ENCODE assay signal across 8 cellular contexts in the genomic region with DNA sequence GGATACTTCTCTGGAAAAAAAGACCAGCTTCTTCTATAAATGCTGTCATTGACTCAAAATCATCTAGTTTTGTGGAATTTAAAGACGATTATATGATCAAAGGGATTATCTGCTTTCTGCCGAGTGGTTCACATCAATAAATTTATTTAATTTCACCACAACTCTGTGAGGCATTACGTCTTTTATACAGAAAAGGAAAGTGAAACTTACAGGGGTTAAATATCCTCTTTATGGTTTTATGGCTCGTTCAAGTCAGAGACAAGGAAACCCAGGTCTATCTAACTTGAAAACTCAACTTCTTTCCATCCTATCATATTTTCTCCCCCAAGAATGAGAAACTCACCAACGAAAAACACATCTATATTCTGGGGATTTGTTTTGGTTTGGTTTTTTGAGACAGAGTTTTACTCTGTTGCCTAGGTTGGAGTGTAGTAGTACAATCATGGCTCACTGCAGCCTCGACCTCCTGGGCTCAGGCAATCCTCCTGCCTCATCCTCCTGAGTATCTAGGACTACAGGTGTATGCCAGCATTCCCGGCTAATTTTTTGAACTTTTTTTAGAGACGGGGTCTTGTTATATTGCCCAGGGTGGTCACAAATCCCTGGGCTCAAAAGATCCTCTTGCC.
DNase-seq lines count a peak whose midpoint lies in the region; ATAC-seq and TF ChIP-seq lines count a peak whose summit lies in the region.

No MANE protein-coding gene starts in this region.

- peaks cover 3% of the 10 kb centered on the region for H3K27me3 Mint-ChIP-seq in activated CD4-positive, alpha-beta T cell treated with anti-CD3 and anti-CD28 coated beads, Interleukin-2, amount 10 ng/mL, durations not matched to agents 7 days and 5 days
- peaks cover 15% of the 10 kb centered on the region for H3K27me3 Mint-ChIP-seq in osteocyte (ENCODE audit: unreplicated experiment)

- no peaks in the 10 kb centered on the region for H4K20me1 ChIP-seq in PC-3 (ENCODE audit: low read length)
- H4K20me1 ChIP-seq in hepatocyte (ENCODE audit: insufficient read depth, poor library complexity, severe bottlenecking), result no peaks in the 10 kb centered on the region

- no peak for DNase-seq in activated CD4-positive, alpha-beta T cell treated with anti-CD3 and anti-CD28 coated beads, Interleukin-2, amount 10 ng/mL, durations not matched to agents 7 days and 5 days
- no peak for DNase-seq in activated CD4-positive, alpha-beta T cell treated with anti-CD3 and anti-CD28 coated beads for 4 hours
- DNase-seq in PC-3, result no peak
- DNase-seq in hepatocyte (ENCODE audit: low spot score), result no peak
- DNase-seq in hippocampal formation (lab: John Stamatoyannopoulos, UW), result no peak
- no peak for DNase-seq in activated effector memory CD4-positive, alpha-beta T cell treated with anti-CD3 and anti-CD28 coated beads, Interleukin-2, amount 50 U/mL, for 16 hours
- DNase-seq in osteocyte (ENCODE audit: extremely low spot score, unreplicated experiment), result no peak

- intact Hi-C loops in PC-3 (cut with micrococcal nuclease), result no loop called here

- no peaks in the 10 kb centered on the region for H3F3A ChIP-seq in PC-3 (ENCODE audit: low read length, unreplicated experiment)

- CTCF ChIA-PET in activated CD4-positive, alpha-beta T cell treated with anti-CD3 and anti-CD28 coated beads, Interleukin-2, amount 10 ng/mL, durations not matched to agents 7 days and 5 days (lab: Charles Lee), result no interaction called here
- CTCF ChIA-PET in PC-3 (lab: Charles Lee), result no interaction called here

- H3K27me3 ChIP-seq in PC-3 (ENCODE audit: low read length) (no peaks in the 10 kb centered on the region), hepatocyte (no peaks in the 10 kb centered on the region)

- H3K9ac ChIP-seq in PC-3 (ENCODE audit: low read length), result no peak overlapping the region

- no peak overlapping the region for H2AFZ ChIP-seq in PC-3 (ENCODE audit: low read length)
- no peak overlapping the region for H2AFZ ChIP-seq in hepatocyte

- H3K27ac Mint-ChIP-seq in activated CD4-positive, alpha-beta T cell treated with anti-CD3 and anti-CD28 coated beads, Interleukin-2, amount 10 ng/mL, durations not matched to agents 7 days and 5 days, result peak overlapping the region; percentile 85
- no peak overlapping the region for H3K27ac Mint-ChIP-seq in osteocyte (ENCODE audit: unreplicated experiment)

- H3K27ac ChIP-seq in PC-3 (ENCODE audit: low read length) (no peak overlapping the region), hepatocyte (peak overlapping the region; percentile 15)

- H3K36me3 ChIP-seq in PC-3 (ENCODE audit: low read depth, low read length), result no peaks in the 10 kb centered on the region
- H3K36me3 ChIP-seq in hepatocyte (replicated peaks; ENCODE audit: insufficient read depth, low read depth), result no peaks in the 10 kb centered on the region

- no TSS peak for BruUV-seq in PC-3 (replicated peaks; lab: Mats Ljungman, UMichigan)

- no peaks in the 10 kb centered on the region for H3K4me1 ChIP-seq in PC-3 (ENCODE audit: insufficient read depth, low read length)
- H3K4me1 ChIP-seq in hepatocyte (ENCODE audit: insufficient read depth), result no peaks in the 10 kb centered on the region

- TF ChIP-seq CTCF in PC-3 (conservative IDR thresholded peaks at IDR 0.05; ENCODE audit: low read depth, low read length) (no peak), hepatocyte (IDR thresholded peaks at IDR 0.05; ENCODE audit: poor library complexity) (no peak), osteocyte (IDR thresholded peaks at IDR 0.05) (no peak)

- POLR2A ChIA-PET in activated CD4-positive, alpha-beta T cell treated with anti-CD3 and anti-CD28 coated beads, Interleukin-2, amount 10 ng/mL, durations not matched to agents 7 days and 5 days (lab: Charles Lee), result no interaction called here
- POLR2A ChIA-PET in PC-3 (lab: Charles Lee; ENCODE audit: unreplicated experiment), result no interaction called here

- 81% methylated on average over 8 of the region's 8 CpGs for WGBS in hepatocyte (ENCODE audit: low lambda C conversion rate, missing lambda C conversion rate)

- peak overlapping the region; percentile 28; the same call in 1 of the 2 replicates for H3K4me2 ChIP-seq in PC-3 (ENCODE audit: low read length)
- peak overlapping the region; percentile 60 for H3K4me2 ChIP-seq in hepatocyte

- H3K9me2 ChIP-seq in PC-3 (replicated peaks; ENCODE audit: low read length), result no peaks in the 10 kb centered on the region
- no peaks in the 10 kb centered on the region for H3K9me2 ChIP-seq in hepatocyte (replicated peaks; ENCODE audit: insufficient read depth)

- H3K36me3 Mint-ChIP-seq in activated CD4-positive, alpha-beta T cell treated with anti-CD3 and anti-CD28 coated beads, Interleukin-2, amount 10 ng/mL, durations not matched to agents 7 days and 5 days (ENCODE audit: low read depth), result peaks cover 9% of the 10 kb centered on the region
- H3K36me3 Mint-ChIP-seq in osteocyte (ENCODE audit: unreplicated experiment), result no peaks in the 10 kb centered on the region

- H3K4me3 ChIP-seq in PC-3 (ENCODE audit: low read length) (no peak overlapping the region), hepatocyte (no peak overlapping the region)

- H3K9me3 ChIP-seq in PC-3 (ENCODE audit: low read length) (no peaks in the 10 kb centered on the region), hepatocyte (ENCODE audit: low read depth) (no peaks in the 10 kb centered on the region)

- H3K4me3 Mint-ChIP-seq in activated CD4-positive, alpha-beta T cell treated with anti-CD3 and anti-CD28 coated beads, Interleukin-2, amount 10 ng/mL, durations not matched to agents 7 days and 5 days, result peak overlapping the region; percentile 69
- H3K4me3 Mint-ChIP-seq in osteocyte (ENCODE audit: unreplicated experiment), result no peak overlapping the region

- no peaks in the 10 kb centered on the region for H3K79me2 ChIP-seq in PC-3 (ENCODE audit: low read length)
- no peaks in the 10 kb centered on the region for H3K79me2 ChIP-seq in hepatocyte

- peaks cover 17% of the 10 kb centered on the region for H3K4me1 Mint-ChIP-seq in activated CD4-positive, alpha-beta T cell treated with anti-CD3 and anti-CD28 coated beads, Interleukin-2, amount 10 ng/mL, durations not matched to agents 7 days and 5 days
- no peaks in the 10 kb centered on the region for H3K4me1 Mint-ChIP-seq in osteocyte (ENCODE audit: unreplicated experiment)

- peaks cover 9% of the 10 kb centered on the region for H3K9me3 Mint-ChIP-seq in activated CD4-positive, alpha-beta T cell treated with anti-CD3 and anti-CD28 coated beads, Interleukin-2, amount 10 ng/mL, durations not matched to agents 7 days and 5 days
- H3K9me3 Mint-ChIP-seq in osteocyte (ENCODE audit: unreplicated experiment), result peaks cover under 1% of the 10 kb centered on the region

- peak; percentile 90 for ATAC-seq in HG02798 (IDR thresholded peaks at IDR 0.05; ENCODE audit: poor library complexity, unreplicated experiment)
- no peak for ATAC-seq in PC-3
